In the genomic region with DNA sequence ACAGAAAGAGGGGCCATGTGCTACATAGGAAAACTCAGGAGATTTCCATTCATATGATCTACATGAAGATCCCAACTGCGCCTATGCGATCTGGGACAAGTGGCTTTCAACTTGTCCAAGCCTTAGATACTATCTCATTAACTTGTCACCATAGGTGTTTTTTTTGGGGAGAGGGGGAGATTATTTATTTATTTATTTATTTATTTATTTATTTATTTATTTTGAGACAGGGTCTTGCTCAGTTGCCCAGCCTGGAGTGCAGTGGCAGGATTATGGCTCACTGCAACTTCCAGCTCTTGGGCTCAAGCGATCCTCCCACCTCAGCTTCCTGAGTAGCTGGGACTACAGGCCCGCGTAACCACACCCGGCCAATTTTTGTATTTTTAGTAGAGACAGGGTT, we compare ENCODE assay signal across 10 cellular contexts. TPM values are rescaled to one million over a fixed set of nuclear protein-coding genes. Genes with fewer than 3 reads are reported as not detected.
"Had no signal": no experiment of that assay in that cellular context is flagged by ENCODE, and none has a peak within 500 bp of the region (broad histone marks: within the 10 kb centered on the region; RNA-seq: fewer than 3 reads in every experiment).

No MANE protein-coding gene starts in this region.

- H3K4me3 ChIP-seq: GM23248, HAP-1 had no signal

- FAIRE-seq: HTR-8/SVneo had no signal

- H3K4me1 ChIP-seq: HAP-1 had no signal

- H3K9ac ChIP-seq: GM23248 had no signal

- H2AFZ ChIP-seq: GM23248 had no signal

- DNase-seq: GM23248, GOT3, H7, IMR-90, KBM-7 had no signal

- ATAC-seq: HCT116 had no signal

- H3K9me3 ChIP-seq: HAP-1 had no signal

- H3K27ac ChIP-seq: GM23248 had no signal

RNA-seq across cellular contexts. Expression of a gene that starts 11.3 kb away (rescaled TPM):
- total RNA-seq: H4, HT-29 had no signal
